In genomic region chr20:56439784-56440291, GRCh38 we compare ENCODE assay signal across 9 cellular contexts. TPM values are rescaled to one million over a fixed set of nuclear protein-coding genes. Genes with fewer than 3 reads are reported as not detected.
DNase-seq lines count a peak whose midpoint lies in the region; ATAC-seq and TF ChIP-seq lines count a peak whose summit lies in the region.
"Had no signal": no experiment of that assay in that cellular context is flagged by ENCODE, and none has a peak within 500 bp of the region (broad histone marks: within the 10 kb centered on the region; RNA-seq: fewer than 3 reads in every experiment).

No MANE protein-coding gene starts in this region.

- H3K9me3 ChIP-seq in SJSA1 (replicated peaks) (no peaks in the 10 kb centered on the region), fibroblast of lung (ENCODE audit: control insufficient read depth, insufficient read depth, low read depth, low read length) (no peaks in the 10 kb centered on the region), ovary (no peaks in the 10 kb centered on the region), testis (no peaks in the 10 kb centered on the region)

- peak; percentile 87 for DNase-seq in ELF-1 (ENCODE audit: low read depth, low spot score)
- peak; percentile 58 to 78 for DNase-seq in SJSA1 (ENCODE audit: low read depth in 1 of 2, low spot score in 2 of 2)
- DNase-seq in fibroblast of lung (ENCODE audit: low read depth in 2 of 2) = peak; percentile 93 to 100
- peak in 4 of 5 donors; percentile 34 to 49 (median 42) for DNase-seq in ovary
- no peak for DNase-seq in HUDEP-2 (lab: John Stamatoyannopoulos, UW; ENCODE audit: unreplicated experiment in 76 of 76)
- DNase-seq in GM13977 (ENCODE audit: low spot score) = no peak
- DNase-seq in testis = no peak
- DNase-seq: NCI-H1092 treated with DMSO at 0.1 percent for 48 hours had no signal

- no peak for TF ChIP-seq EP300 in ovary (IDR thresholded peaks at IDR 0.05)

- WGBS in ovary, 3 donors = 7 to 19% (median 13%) methylated on average over 5 of the region's 5 CpGs
- 48 to 61% methylated on average over 5 of the region's 5 CpGs for WGBS in testis, 2 donors

- no peaks in the 10 kb centered on the region for H4K20me1 ChIP-seq in fibroblast of lung (ENCODE audit: control insufficient read depth, extremely low read depth, insufficient read depth, low read length)

- H3K9ac ChIP-seq in fibroblast of lung (ENCODE audit: insufficient read depth, low read length) = no peak overlapping the region

- TF ChIP-seq CTCF in fibroblast of lung (conservative IDR thresholded peaks at IDR 0.05 in 1 of 2, IDR thresholded peaks at IDR 0.05 in 1 of 2; ENCODE audit: low read depth in 1 of 2, low read length in 2 of 2) = no peak
- TF ChIP-seq CTCF in ovary (IDR thresholded peaks at IDR 0.05) = no peak
- no peak for TF ChIP-seq CTCF in GM13977 (IDR thresholded peaks at IDR 0.05; ENCODE audit: extremely low read depth, insufficient read depth, missing control alignments)
- TF ChIP-seq CTCF in testis (IDR thresholded peaks at IDR 0.05) = no peak

- no peak for TF ChIP-seq POLR2A in ovary (IDR thresholded peaks at IDR 0.05)
- no peak for TF ChIP-seq POLR2A in testis (IDR thresholded peaks at IDR 0.05)

- intact Hi-C loops in ovary (cut with DNase I) = no loop called here
- intact Hi-C loops in testis (cut with DNase I; ENCODE audit: low total_unique reads) = no loop called here

- ATAC-seq in HG02885 (IDR thresholded peaks at IDR 0.05; ENCODE audit: poor library complexity, unreplicated experiment) = no peak

- H3K4me2 ChIP-seq in fibroblast of lung (ENCODE audit: extremely low read depth, insufficient read depth, low read length) = peak overlapping the region; percentile 15

- H2AFZ ChIP-seq in fibroblast of lung (ENCODE audit: low read length) = no peak overlapping the region

- no peak overlapping the region for H3K4me3 ChIP-seq in SJSA1
- no peak overlapping the region for H3K4me3 ChIP-seq in fibroblast of lung (replicated peaks in 1 of 4; ENCODE audit: control extremely low read depth in 1 of 4, insufficient read depth in 1 of 4, low read depth in 3 of 4, low read length in 4 of 4)
- no peak overlapping the region for H3K4me3 ChIP-seq in ovary
- no peak overlapping the region for H3K4me3 ChIP-seq in testis

- H3K27ac ChIP-seq in SJSA1 (peak overlapping the region; percentile 49), fibroblast of lung (ENCODE audit: insufficient read depth, low read length) (peak overlapping the region; percentile 96), ovary (no peak overlapping the region), testis (no peak overlapping the region)

- H3K36me3 ChIP-seq in SJSA1 (no peaks in the 10 kb centered on the region), fibroblast of lung (ENCODE audit: control insufficient read depth, insufficient read depth, low read length) (peaks cover 8% of the 10 kb centered on the region), ovary (no peaks in the 10 kb centered on the region), testis (ENCODE audit: low read depth, missing control alignments) (no peaks in the 10 kb centered on the region)

- in situ Hi-C loops in GM13977 (cut with MboI; ENCODE audit: low pct_unique_long_range_greater_than_20kb, low sequenced_read_pairs, unreplicated experiment) = no loop called here

- peaks cover 16% of the 10 kb centered on the region for H3K4me1 ChIP-seq in SJSA1 (replicated peaks)
- peaks cover 44% of the 10 kb centered on the region for H3K4me1 ChIP-seq in fibroblast of lung (ENCODE audit: control insufficient read depth, extremely low read depth, insufficient read depth, low read length)
- H3K4me1 ChIP-seq in ovary (ENCODE audit: insufficient read depth) = peaks cover 13% of the 10 kb centered on the region
- H3K4me1 ChIP-seq in testis = no peaks in the 10 kb centered on the region

- H3K27me3 ChIP-seq in SJSA1 (replicated peaks) (no peaks in the 10 kb centered on the region), fibroblast of lung (ENCODE audit: control insufficient read depth, insufficient read depth, low read length) (no peaks in the 10 kb centered on the region), ovary (no peaks in the 10 kb centered on the region), testis (no peaks in the 10 kb centered on the region)

- H3K79me2 ChIP-seq in fibroblast of lung (ENCODE audit: control insufficient read depth, insufficient read depth, low read length) = peaks cover 18% of the 10 kb centered on the region

RNA-seq across cellular contexts. Expression of gene CASS4, which starts 27.8 kb away (rescaled TPM):
- not detected in 2 replicates for total RNA-seq in SJSA1 (2014; rRNA removed; shearing (Covaris generic))
- total RNA-seq in fibroblast of lung (14.9 and 17.7 TPM in 2 replicates), ovary (1 to 10 TPM; 1.0 to 6.9 (median 2.5) TPM), testis (1 to 10 TPM in 1 of 2 donors, under 1 TPM in 1; 0.79 to 1.8 TPM)
- polyA plus RNA-seq in fibroblast of lung (63.7 and 65.8 TPM in 2 replicates), ovary (1 to 10 TPM; 1.2 to 3.1 TPM), testis (ENCODE audit: insufficient read depth, low read depth, low replicate concordance) (0.92 TPM)
- polyA plus RNA-seq in fibroblast of lung (2012) = 39.0 and 48.2 TPM in 2 replicates
- polyA minus RNA-seq in fibroblast of lung (ENCODE audit: low replicate concordance) = 84.7 and 110 TPM in 2 replicates

RNA-seq across cellular contexts. Expression of gene RTF2, which starts 28.6 kb away (rescaled TPM):
- 118 and 121 TPM in 2 replicates for total RNA-seq in SJSA1 (2014; rRNA removed; shearing (Covaris generic))
- total RNA-seq in fibroblast of lung = 86.3 and 100 TPM in 2 replicates
- 107 and 117 TPM in 2 replicates for polyA plus RNA-seq in fibroblast of lung
- polyA plus RNA-seq in fibroblast of lung (2012) = 118 and 145 TPM in 2 replicates
- polyA minus RNA-seq in fibroblast of lung (ENCODE audit: low replicate concordance) = 50.0 and 80.3 TPM in 2 replicates
- 10 to 100 TPM; 32.3 to 91.0 (median 85.2) TPM for total RNA-seq in ovary
- 100 to 1,000 TPM in 1 of 2 donors, 10 to 100 TPM in 1; 90.7 to 128 TPM for polyA plus RNA-seq in ovary
- 10 to 100 TPM; 76.4 to 80.4 TPM for total RNA-seq in testis
- 144 TPM for polyA plus RNA-seq in testis (ENCODE audit: insufficient read depth, low read depth, low replicate concordance)

RNA-seq across cellular contexts. Expression of gene CSTF1, which starts 47.4 kb away (rescaled TPM):
- 36.4 and 37.8 TPM in 2 replicates for total RNA-seq in SJSA1 (2014; rRNA removed; shearing (Covaris generic))
- total RNA-seq in fibroblast of lung (28.8 and 31.2 TPM in 2 replicates), ovary (10 to 100 TPM; 23.8 to 41.5 (median 31.8) TPM), testis (10 to 100 TPM; 41.8 to 53.3 TPM)
- polyA plus RNA-seq in fibroblast of lung (55.2 and 68.6 TPM in 2 replicates), ovary (10 to 100 TPM; 15.5 to 40.7 TPM), testis (ENCODE audit: insufficient read depth, low read depth, low replicate concordance) (80.6 TPM)
- polyA plus RNA-seq in fibroblast of lung (2012) = 34.5 and 46.9 TPM in 2 replicates
- polyA minus RNA-seq in fibroblast of lung (ENCODE audit: low replicate concordance) = 133 and 137 TPM in 2 replicates

RNA-seq across cellular contexts. Expression of gene AURKA, which starts 47.8 kb away (rescaled TPM):
- total RNA-seq in SJSA1 (2014; rRNA removed; shearing (Covaris generic)) = 116 and 132 TPM in 2 replicates
- 4.9 and 27.7 TPM in 2 replicates for total RNA-seq in fibroblast of lung
- 32.7 and 89.3 TPM in 2 replicates for polyA plus RNA-seq in fibroblast of lung
- polyA plus RNA-seq in fibroblast of lung (2012) = 20.4 and 60.3 TPM in 2 replicates
- polyA minus RNA-seq in fibroblast of lung (ENCODE audit: low replicate concordance) = 5.4 and 24.1 TPM in 2 replicates
- total RNA-seq in ovary = 1 to 10 TPM; 2.2 to 10.0 (median 3.5) TPM
- polyA plus RNA-seq in ovary = 1 to 10 TPM; 2.5 to 3.2 TPM
- 10 to 100 TPM; 27.2 to 35.4 TPM for total RNA-seq in testis
- polyA plus RNA-seq in testis (ENCODE audit: insufficient read depth, low read depth, low replicate concordance) = 87.6 TPM

Comparison
In these comparisons a context has a peak if more than half of its experiments do, and no peak if none do; other contexts are left out.
1. DNase-seq: peak in ELF-1 (single experiment), SJSA1 (2 of 2), fibroblast of lung (2 of 2) and ovary (4 of 5); none in HUDEP-2 (0 of 76), GM13977 (single experiment) and testis (single experiment).
2. H3K27ac ChIP-seq: peak in SJSA1 (single experiment) and fibroblast of lung (single experiment); none in ovary (0 of 2) and testis (0 of 2).